Comparison of ENCODE assay signal across 27 cellular contexts in genomic region chr6:151881231-151881630, GRCh38.
"Had no signal": no experiment of that assay in that cellular context is flagged by ENCODE, and none has a peak within 500 bp of the region (broad histone marks: within the 10 kb centered on the region; RNA-seq: fewer than 3 reads in every experiment).

No MANE protein-coding gene starts in this region.

- H3K9me3 ChIP-seq: ascending aorta had no signal

- H3K36me3 ChIP-seq: ascending aorta had no signal

- H3K27me3 ChIP-seq: ascending aorta had no signal

- FAIRE-seq: TTC549 had no signal

- H3K4me3 ChIP-seq: ascending aorta had no signal

- H3K27ac ChIP-seq: ascending aorta, VCaP had no signal

- H3K4me1 ChIP-seq: ascending aorta had no signal

- DNase-seq: activated B cell treated with CpG ODN at 0.5 μM for 24 hours; activated CD4-positive, alpha-beta memory T cell treated with anti-CD3 and anti-CD28 coated beads for 36 hours; activated CD4-positive, alpha-beta T cell treated with anti-CD3 and anti-CD28 coated beads for 4 hours; activated CD4-positive, alpha-beta T cell treated with anti-CD3 and anti-CD28 coated beads, Interleukin-2, amount 10 ng/mL, durations not matched to agents 24 days and 14 days; activated CD4-positive, alpha-beta T cell treated with anti-CD3 and anti-CD28 coated beads, Interleukin-2, amount 50 U/mL, for 1 hour; activated CD4-positive, alpha-beta T cell treated with anti-CD3 and anti-CD28 coated beads, Interleukin-2, amount 50 U/mL, for 4 hours; activated CD4-positive, CD25-positive, alpha-beta regulatory T cell treated with anti-CD3 and anti-CD28 coated beads, Interleukin-2, amount 50 U/mL, for 72 hours; activated CD8-positive, alpha-beta memory T cell treated with anti-CD3 and anti-CD28 coated beads, Interleukin-2, amount 50 U/mL, for 4 hours; activated CD8-positive, alpha-beta T cell treated with anti-CD3 and anti-CD28 coated beads for 36 hours; activated effector memory CD4-positive, alpha-beta T cell treated with anti-CD3 and anti-CD28 coated beads, Interleukin-2, amount 50 U/mL, for 16 hours; activated naive CD4-positive, alpha-beta T cell treated with anti-CD3 and anti-CD28 coated beads, Interleukin-2, amount 10 ng/mL, durations not matched to agents 7 days and 5 days; activated naive CD4-positive, alpha-beta T cell treated with Interleukin-2 at 50 U/mL for 16 hours; activated naive CD8-positive, alpha-beta T cell treated with anti-CD3 and anti-CD28 coated beads, Interleukin-2, amount 10 ng/mL, durations not matched to agents 7 days and 5 days; activated naive CD8-positive, alpha-beta T cell treated with anti-CD3 and anti-CD28 coated beads, Interleukin-2, amount 50 U/mL, for 24 hours; activated T-cell treated with anti-CD3 and anti-CD28 coated beads for 4 hours; activated T-cell treated with anti-CD3 and anti-CD28 coated beads, Interleukin-2, amount 50 U/mL, for 1 hour; activated T-cell treated with anti-CD3 and anti-CD28 coated beads, Interleukin-2, amount 50 U/mL, for 4 hours; activated T-cell treated with anti-CD3 and anti-CD28 coated beads, Interleukin-2, amount 50 U/mL, for 72 hours; amygdala; anterior cingulate cortex; central memory CD4-positive, alpha-beta T cell; T-helper 1 cell; T-helper 2 cell; T-helper 9 cell had no signal
